Comparison of ENCODE assay signal across 13 cellular contexts in the genomic region with DNA sequence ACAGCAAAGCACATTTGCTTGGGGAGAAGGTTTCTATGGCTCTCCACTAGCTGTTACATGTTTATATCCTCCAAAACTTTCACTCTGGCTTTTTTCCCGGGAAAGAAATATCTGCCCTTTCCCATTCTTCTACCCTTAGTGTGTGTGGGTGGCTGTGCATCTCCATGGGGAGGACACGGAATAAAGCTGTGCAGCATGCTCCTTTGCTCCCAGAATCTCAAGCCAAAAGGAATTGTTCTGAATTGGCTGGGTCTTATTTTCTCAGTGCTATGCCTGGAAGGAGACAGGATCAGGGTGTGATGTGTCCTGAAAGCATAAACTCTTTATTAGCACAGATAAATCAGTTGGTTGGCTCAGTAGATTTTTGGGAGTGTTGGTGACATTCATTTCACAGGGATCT.
DNase-seq lines count a peak whose midpoint lies in the region; ATAC-seq and TF ChIP-seq lines count a peak whose summit lies in the region.
"Had no signal": no experiment of that assay in that cellular context is flagged by ENCODE, and none has a peak within 500 bp of the region (broad histone marks: within the 10 kb centered on the region; RNA-seq: fewer than 3 reads in every experiment).

No MANE protein-coding gene starts in this region.

- TF ChIP-seq CTCF in astrocyte of the spinal cord (IDR thresholded peaks at IDR 0.05; ENCODE audit: low read depth, low read length) (no peak), WTC11 (IDR thresholded peaks at IDR 0.05) (no peak)

- no peak overlapping the region for H3K27ac Mint-ChIP-seq in WTC11
- H3K27ac Mint-ChIP-seq: activated B cell treated with CpG ODN at 0.5 μM for 24 hours; activated naive CD8-positive, alpha-beta T cell treated with anti-CD3 and anti-CD28 coated beads, Interleukin-2, amount 10 ng/mL, durations not matched to agents 7 days and 5 days had no signal

- peak; percentile 69 for DNase-seq in AG20443 (ENCODE audit: low spot score)
- DNase-seq in astrocyte of the spinal cord (ENCODE audit: low read depth, low spot score) = peak; percentile 53
- peak; percentile 57 for DNase-seq in globus pallidus (ENCODE audit: low spot score)
- DNase-seq in pons (ENCODE audit: low spot score) = peak; percentile 48
- DNase-seq in NCI-H146 (lab: John Stamatoyannopoulos, UW) = no peak
- DNase-seq in HK-2 (ENCODE audit: unreplicated experiment) = no peak
- DNase-seq in WTC11 (ENCODE audit: low spot score) = no peak
- DNase-seq: activated B cell treated with CpG ODN at 0.5 μM for 24 hours; activated CD8-positive, alpha-beta memory T cell treated with anti-CD3 and anti-CD28 coated beads, Interleukin-2, amount 50 U/mL, for 4 hours; activated naive CD8-positive, alpha-beta T cell treated with anti-CD3 and anti-CD28 coated beads, Interleukin-2, amount 10 ng/mL, durations not matched to agents 7 days and 5 days; stimulated activated CD4-positive, alpha-beta T cell treated with anti-CD3 and anti-CD28 coated beads, Interleukin-4, amount 100 ng/mL, for 1 hour; stimulated activated naive CD4-positive, alpha-beta T cell had no signal

- 0 out of 2 replicates have a peak, but pooled peaks cover 3% of the 10 kb centered on the region for H3K4me1 Mint-ChIP-seq in WTC11
- H3K4me1 Mint-ChIP-seq: activated B cell treated with CpG ODN at 0.5 μM for 24 hours; activated naive CD8-positive, alpha-beta T cell treated with anti-CD3 and anti-CD28 coated beads, Interleukin-2, amount 10 ng/mL, durations not matched to agents 7 days and 5 days had no signal

- CTCF ChIA-PET in WTC11 (lab: Charles Lee) = no interaction called here

- H3K27me3 Mint-ChIP-seq in WTC11 (ENCODE audit: low read depth) = no peaks in the 10 kb centered on the region
- H3K27me3 Mint-ChIP-seq: activated B cell treated with CpG ODN at 0.5 μM for 24 hours had no signal

- POLR2A ChIA-PET in WTC11 (lab: Charles Lee) = no interaction called here

- ATAC-seq in HG03175 (IDR thresholded peaks at IDR 0.05; ENCODE audit: unreplicated experiment) = no peak
- no peak for ATAC-seq in WTC11

- H3K9me3 Mint-ChIP-seq in WTC11 = no peaks in the 10 kb centered on the region
- H3K9me3 Mint-ChIP-seq: activated B cell treated with CpG ODN at 0.5 μM for 24 hours; activated naive CD8-positive, alpha-beta T cell treated with anti-CD3 and anti-CD28 coated beads, Interleukin-2, amount 10 ng/mL, durations not matched to agents 7 days and 5 days had no signal

- no peaks in the 10 kb centered on the region for H3K36me3 Mint-ChIP-seq in WTC11
- H3K36me3 Mint-ChIP-seq: activated naive CD8-positive, alpha-beta T cell treated with anti-CD3 and anti-CD28 coated beads, Interleukin-2, amount 10 ng/mL, durations not matched to agents 7 days and 5 days had no signal

- H3K4me3 ChIP-seq in astrocyte of the spinal cord (ENCODE audit: low read depth, low read length) = no peak overlapping the region

- no peak overlapping the region for H3K4me3 Mint-ChIP-seq in WTC11
- H3K4me3 Mint-ChIP-seq: activated B cell treated with CpG ODN at 0.5 μM for 24 hours; activated naive CD8-positive, alpha-beta T cell treated with anti-CD3 and anti-CD28 coated beads, Interleukin-2, amount 10 ng/mL, durations not matched to agents 7 days and 5 days had no signal

- in situ Hi-C loops in astrocyte of the spinal cord (cut with HindIII; ENCODE audit: low sequenced_read_pairs) = no loop called here

TF ChIP-seq in WTC11, 78 proteins besides CTCF, POLR2A, EP300 and RAD21 (continues in another document):
- TF ChIP-seq, protein P1, sequence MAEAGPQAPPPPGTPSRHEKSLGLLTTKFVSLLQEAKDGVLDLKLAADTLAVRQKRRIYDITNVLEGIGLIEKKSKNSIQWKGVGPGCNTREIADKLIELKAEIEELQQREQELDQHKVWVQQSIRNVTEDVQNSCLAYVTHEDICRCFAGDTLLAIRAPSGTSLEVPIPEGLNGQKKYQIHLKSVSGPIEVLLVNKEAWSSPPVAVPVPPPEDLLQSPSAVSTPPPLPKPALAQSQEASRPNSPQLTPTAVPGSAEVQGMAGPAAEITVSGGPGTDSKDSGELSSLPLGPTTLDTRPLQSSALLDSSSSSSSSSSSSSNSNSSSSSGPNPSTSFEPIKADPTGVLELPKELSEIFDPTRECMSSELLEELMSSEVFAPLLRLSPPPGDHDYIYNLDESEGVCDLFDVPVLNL (CRISPR knock-in tag; IDR thresholded peaks at IDR 0.05; ENCODE audit: borderline replicate concordance, low read depth) = no peak
- TF ChIP-seq PREB (CRISPR knock-in tag; IDR thresholded peaks at IDR 0.05; ENCODE audit: borderline replicate concordance) (no peak), ARID4B (CRISPR knock-in tag; IDR thresholded peaks at IDR 0.05; ENCODE audit: borderline replicate concordance) (no peak), ATF1 (CRISPR knock-in tag; IDR thresholded peaks at IDR 0.05) (no peak), MXD4 (CRISPR knock-in tag; IDR thresholded peaks at IDR 0.05; ENCODE audit: borderline replicate concordance) (no peak), ZNF416 (CRISPR knock-in tag; IDR thresholded peaks at IDR 0.05) (no peak), ZNF263 (CRISPR knock-in tag; IDR thresholded peaks at IDR 0.05; ENCODE audit: low read depth) (no peak), MLX (CRISPR knock-in tag; IDR thresholded peaks at IDR 0.05) (no peak), ESRRA (CRISPR knock-in tag; IDR thresholded peaks at IDR 0.05; ENCODE audit: borderline replicate concordance) (no peak), FOXJ3 (CRISPR knock-in tag; IDR thresholded peaks at IDR 0.05; ENCODE audit: borderline replicate concordance) (no peak), SP1 (CRISPR knock-in tag; conservative IDR thresholded peaks at IDR 0.05) (no peak), IRF1 (CRISPR knock-in tag; IDR thresholded peaks at IDR 0.05) (no peak), NFE2L1 (CRISPR knock-in tag; IDR thresholded peaks at IDR 0.05) (no peak), USF1 (CRISPR knock-in tag; IDR thresholded peaks at IDR 0.05) (no peak)

Comparison
In these comparisons a context has a peak if more than half of its experiments do, and no peak if none do; other contexts are left out.
1. DNase-seq: peak in AG20443 (single experiment), astrocyte of the spinal cord (single experiment), globus pallidus (single experiment) and pons (single experiment); none in NCI-H146 (single experiment), HK-2 (single experiment) and WTC11 (single experiment).